2 cellular contexts compared by ENCODE assay signal in the genomic region with DNA sequence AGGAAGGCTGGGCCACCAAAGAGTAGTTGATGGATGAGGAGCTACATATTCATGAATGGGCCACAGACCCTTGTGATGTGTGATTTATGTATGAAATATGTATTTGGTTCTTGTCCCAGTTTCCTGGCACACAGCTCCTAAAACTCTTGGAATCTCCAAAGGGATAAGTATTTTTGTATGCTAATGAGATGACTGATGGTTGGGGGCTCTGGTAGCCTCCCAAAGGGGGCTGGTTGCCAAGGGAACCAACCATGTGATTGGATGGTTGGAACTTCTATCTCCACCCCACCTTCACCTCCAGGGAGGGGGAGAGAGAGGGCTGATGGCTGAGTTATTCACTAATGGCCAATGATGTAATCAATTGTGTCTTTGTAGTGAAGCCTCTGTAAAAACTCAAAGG.
TF ChIP-seq lines count a peak whose summit lies in the region.

No MANE protein-coding gene starts in this region.

TF ChIP-seq in IMR-90, 13 proteins besides CTCF, POLR2A, EP300 and RAD21:
- TF ChIP-seq FOS (IDR thresholded peaks at IDR 0.05; ENCODE audit: low read depth, low read length): no peak
TF ChIP-seq in IMR-90: peak in this region for 0.

TF ChIP-seq in H1, 55 proteins besides CTCF, POLR2A, EP300 and RAD21:
- no peak for TF ChIP-seq TAF7 (optimal IDR thresholded peaks at IDR 0.05; ENCODE audit: borderline replicate concordance, low read depth, low read length)
- no peak for TF ChIP-seq RFX5 (IDR thresholded peaks at IDR 0.05; ENCODE audit: borderline replicate concordance, low read depth, low read length)
- TF ChIP-seq SP2 (IDR thresholded peaks at IDR 0.05; ENCODE audit: low read length): no peak
- no peak for TF ChIP-seq TAF1 (IDR thresholded peaks at IDR 0.05; ENCODE audit: low read depth, low read length)
- TF ChIP-seq POLR2AphosphoS5 (IDR thresholded peaks at IDR 0.05; ENCODE audit: low read depth, low read length): no peak
- no peak for TF ChIP-seq KDM5A (IDR thresholded peaks at IDR 0.05; ENCODE audit: low read length)
- TF ChIP-seq, protein P1, sequence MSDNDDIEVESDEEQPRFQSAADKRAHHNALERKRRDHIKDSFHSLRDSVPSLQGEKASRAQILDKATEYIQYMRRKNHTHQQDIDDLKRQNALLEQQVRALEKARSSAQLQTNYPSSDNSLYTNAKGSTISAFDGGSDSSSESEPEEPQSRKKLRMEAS (IDR thresholded peaks at IDR 0.05): no peak
- no peak for TF ChIP-seq TBP (IDR thresholded peaks at IDR 0.05; ENCODE audit: low read depth, low read length)
- no peak for TF ChIP-seq NRF1 (IDR thresholded peaks at IDR 0.05; ENCODE audit: low read depth, low read length)
- TF ChIP-seq CBX5 (IDR thresholded peaks at IDR 0.05; ENCODE audit: low read depth, low read length): no peak
- no peak for TF ChIP-seq EGR1 (IDR thresholded peaks at IDR 0.05; ENCODE audit: borderline replicate concordance, low read depth, low read length)
